ENCODE assay signal across 24 cellular contexts in genomic region chr12:32515137-32515860, GRCh38.
DNase-seq lines count a peak whose midpoint lies in the region; ATAC-seq, FAIRE-seq and TF ChIP-seq lines count a peak whose summit lies in the region.
"Had no signal": no experiment of that assay in that cellular context is flagged by ENCODE, and none has a peak within 500 bp of the region (broad histone marks: within the 10 kb centered on the region; RNA-seq: fewer than 3 reads in every experiment).

No MANE protein-coding gene starts in this region.

- H3K36me3 ChIP-seq in KMS-11 (ENCODE audit: insufficient read depth) (no peaks in the 10 kb centered on the region), pancreas (no peaks in the 10 kb centered on the region)
- H3K36me3 ChIP-seq: heart left ventricle had no signal

- H3K4me1 ChIP-seq in KMS-11 (ENCODE audit: low read depth, poor library complexity, severe bottlenecking) (peaks cover 86% of the 10 kb centered on the region), pancreas (peaks cover 0 to 17% (median 13%) of the 10 kb centered on the region in 3 donors)

- H3K9ac ChIP-seq in KMS-11 = no peak overlapping the region

- H3K4me3 Mint-ChIP-seq in brain = peak overlapping the region in 1 of 5 experiments; percentile 16
- H3K4me3 Mint-ChIP-seq: activated CD4-positive, alpha-beta T cell treated with anti-CD3 and anti-CD28 coated beads, Interleukin-2, amount 10 ng/mL, durations not matched to agents 7 days and 5 days; effector memory CD8-positive, alpha-beta T cell; immature natural killer cell; natural killer cell had no signal

- no peaks in the 10 kb centered on the region for H3K9me3 Mint-ChIP-seq in brain
- H3K9me3 Mint-ChIP-seq: activated CD4-positive, alpha-beta T cell treated with anti-CD3 and anti-CD28 coated beads, Interleukin-2, amount 10 ng/mL, durations not matched to agents 7 days and 5 days; effector memory CD8-positive, alpha-beta T cell; immature natural killer cell; natural killer cell had no signal

- H3K9me3 ChIP-seq in pancreas = no peaks in the 10 kb centered on the region
- H3K9me3 ChIP-seq: heart left ventricle had no signal

- no peaks in the 10 kb centered on the region for H3K79me2 ChIP-seq in KMS-11 (ENCODE audit: insufficient read depth, low read depth)

- H3K27me3 ChIP-seq in KMS-11 (ENCODE audit: insufficient read depth, low read depth) (no peaks in the 10 kb centered on the region), pancreas (no peaks in the 10 kb centered on the region)
- H3K27me3 ChIP-seq: heart left ventricle had no signal

- 17 to 22% methylated on average over 1 of the region's 1 CpG for WGBS in pancreas, 2 donors

- DNase-seq in DMS53 (lab: John Stamatoyannopoulos, UW) (peak; percentile 21), DMS53 treated with DMSO at 0.1 percent for 48 hours (lab: John Stamatoyannopoulos, UW; ENCODE audit: unreplicated experiment) (no peak), pancreas (no peak), GM19240 (ENCODE audit: insufficient read length, low spot score) (no peak)
- DNase-seq: activated CD4-positive, alpha-beta T cell treated with anti-CD3 and anti-CD28 coated beads, Interleukin-2, amount 10 ng/mL, durations not matched to agents 7 days and 5 days; activated CD8-positive, alpha-beta memory T cell treated with anti-CD3 and anti-CD28 coated beads, Interleukin-2, amount 50 U/mL, for 48 hours; activated naive CD4-positive, alpha-beta T cell treated with Interleukin-2 at 50 U/mL for 16 hours; effector memory CD8-positive, alpha-beta T cell; heart left ventricle; immature natural killer cell; natural killer cell; NCI-H1048; NCI-H2171; stimulated activated CD4-positive, alpha-beta T cell treated with anti-CD3 and anti-CD28 coated beads, Interleukin-2, amount 100 ng/mL, for 48 hours; substantia nigra; SW 1271 had no signal

- H3K4me3 ChIP-seq in KMS-11 (IDR thresholded peaks at IDR 0.05; ENCODE audit: insufficient read depth, low read depth, low read length) = no peak overlapping the region
- no peak overlapping the region for H3K4me3 ChIP-seq in pancreas
- H3K4me3 ChIP-seq: heart left ventricle, skin epidermis had no signal

- H3K36me3 Mint-ChIP-seq in brain = peaks cover 30% of the 10 kb centered on the region
- H3K36me3 Mint-ChIP-seq: immature natural killer cell, natural killer cell had no signal

- peaks cover 47% of the 10 kb centered on the region for H3K4me1 Mint-ChIP-seq in brain
- H3K4me1 Mint-ChIP-seq: immature natural killer cell, natural killer cell had no signal

- H3K27ac ChIP-seq in KMS-11 (peak overlapping the region; percentile 89; the same call in 1 of the 2 replicates), pancreas (peak overlapping the region in 2 of 4 donors; percentile 57 to 68)
- H3K27ac ChIP-seq: 22Rv1, RWPE1, skin epidermis had no signal

- no peak for FAIRE-seq in pancreas (lab: Jason Lieb, UNC)
- FAIRE-seq: TTC549 had no signal

- ATAC-seq in pancreas (peak; percentile 83 to 92 (median 89)), HG03565 (IDR thresholded peaks at IDR 0.05; ENCODE audit: unreplicated experiment) (no peak), GM19455 (IDR thresholded peaks at IDR 0.05; ENCODE audit: unreplicated experiment) (no peak)
- ATAC-seq: effector memory CD8-positive, alpha-beta T cell; heart left ventricle; natural killer cell had no signal

- H3K27me3 Mint-ChIP-seq in brain = no peaks in the 10 kb centered on the region

- peak overlapping the region; percentile 71; the same call in 1 of the 2 replicates for H3K4me2 ChIP-seq in KMS-11

- no peak overlapping the region for H2AFZ ChIP-seq in KMS-11 (ENCODE audit: low read depth)

- intact Hi-C loops in pancreas (cut with DNase I) = no loop called here

- TF ChIP-seq CTCF in KMS-11 (conservative IDR thresholded peaks at IDR 0.05; ENCODE audit: low read depth, low read length) (no peak), brain (conservative IDR thresholded peaks at IDR 0.05) (no peak), pancreas (IDR thresholded peaks at IDR 0.05) (no peak)

- no peaks in the 10 kb centered on the region for H4K20me1 ChIP-seq in KMS-11 (ENCODE audit: insufficient read depth)

- peak overlapping the region in 3 of 5 experiments; percentile 1 to 26 (median 19) for H3K27ac Mint-ChIP-seq in brain
- H3K27ac Mint-ChIP-seq: activated CD4-positive, alpha-beta T cell treated with anti-CD3 and anti-CD28 coated beads, Interleukin-2, amount 10 ng/mL, durations not matched to agents 7 days and 5 days; effector memory CD8-positive, alpha-beta T cell; immature natural killer cell; natural killer cell had no signal

Comparison
In these comparisons a context has a peak if more than half of its experiments do, and no peak if none do; other contexts are left out.
1. ATAC-seq: peak in pancreas (4 of 4); none in HG03565 (single experiment) and GM19455 (single experiment).